ENCODE assay signal across 8 cellular contexts in the genomic region with DNA sequence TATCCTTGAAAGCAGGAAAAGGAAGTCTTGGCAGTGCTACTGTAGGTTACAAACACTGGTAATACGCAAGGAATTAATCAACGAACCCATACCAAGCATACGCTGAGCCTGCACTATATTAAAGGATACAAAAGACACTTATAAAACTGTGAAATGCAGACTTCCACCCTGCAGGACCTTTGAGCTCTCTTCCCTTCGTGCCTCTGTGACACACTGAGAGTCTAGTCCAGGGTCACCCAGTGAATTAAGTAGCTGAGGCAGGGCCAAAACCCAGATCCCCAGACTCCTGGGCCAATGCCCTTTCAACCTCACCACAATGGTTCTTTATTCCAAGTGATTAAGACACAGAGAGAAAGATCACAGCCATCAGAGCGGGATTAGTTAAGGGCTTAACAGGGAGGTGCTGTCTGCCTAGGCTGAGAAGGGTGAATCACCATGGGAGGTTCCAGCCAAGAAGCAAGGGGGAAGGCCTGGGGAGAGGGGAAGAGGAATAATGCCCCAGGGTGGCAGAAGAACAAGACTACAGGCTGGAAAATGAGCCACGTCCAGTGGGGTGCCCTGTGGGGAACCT. TPM values are rescaled to one million over a fixed set of nuclear protein-coding genes. Genes with fewer than 3 reads are reported as not detected.
DNase-seq lines count a peak whose midpoint lies in the region; ATAC-seq, FAIRE-seq and TF ChIP-seq lines count a peak whose summit lies in the region.

No MANE protein-coding gene starts in this region.

- peak; percentile 69 for FAIRE-seq in keratinocyte (lab: Jason Lieb, UNC)

- H3K4me1 ChIP-seq in keratinocyte (ENCODE audit: control insufficient read depth, extremely low read depth, insufficient read depth, low read length): peaks cover 84% of the 10 kb centered on the region
- peaks cover 6 to 100% (median 79%) of the 10 kb centered on the region in 4 donors for H3K4me1 ChIP-seq in tibial artery

- H3K9me1 ChIP-seq in keratinocyte (ENCODE audit: control insufficient read depth, extremely low read depth, insufficient read depth, low read length): peaks cover 3% of the 10 kb centered on the region

- peak overlapping the region; percentile 9 to 68 (median 43) for H3K4me3 ChIP-seq in keratinocyte (ENCODE audit: control insufficient read depth in 2 of 3, extremely low read depth in 1 of 3, insufficient read depth in 2 of 3, low read depth in 1 of 3, low read length in 3 of 3)
- H3K4me3 ChIP-seq in tibial artery: peak overlapping the region; percentile 1 to 3

- peaks cover 100% of the 10 kb centered on the region for H3K79me2 ChIP-seq in keratinocyte (ENCODE audit: control insufficient read depth, insufficient read depth, low read length)

- TF ChIP-seq CTCF in keratinocyte (optimal IDR thresholded peaks at IDR 0.05 in 1 of 3, IDR thresholded peaks at IDR 0.05 in 1 of 3, conservative IDR thresholded peaks at IDR 0.05 in 1 of 3; ENCODE audit: extremely low read depth in 1 of 3, insufficient read depth in 2 of 3, low read length in 3 of 3): peak in 1 of 3 experiments; percentile 16
- TF ChIP-seq CTCF in tibial artery (IDR thresholded peaks at IDR 0.05): no peak

- peak; percentile 89 for DNase-seq in A172 (ENCODE audit: low spot score)
- peak; percentile 96 for DNase-seq in HT-29 (ENCODE audit: low spot score)
- peak; percentile 57 for DNase-seq in amniotic stem cell (lab: John Stamatoyannopoulos, UW)
- peak; percentile 73 for DNase-seq in keratinocyte (ENCODE audit: low read depth, low spot score)
- peak; percentile 69 to 79 for DNase-seq in tibial artery
- DNase-seq in DMS79 treated with DMSO at 0.1 percent for 48 hours (lab: John Stamatoyannopoulos, UW): no peak
- no peak for DNase-seq in RPMI8226

- H2AFZ ChIP-seq in keratinocyte (ENCODE audit: control insufficient read depth, low read length): no peak overlapping the region

- peak overlapping the region; percentile 89 for H3K4me2 ChIP-seq in keratinocyte (ENCODE audit: control insufficient read depth, extremely low read depth, insufficient read depth, low read depth, low read length)

- dilution Hi-C loops in keratinocyte (cut with MboI; ENCODE audit: extremely low pct_ligation_motif_present, low sequenced_read_pairs): no loop called here

- peaks cover 22 to 74% of the 10 kb centered on the region in 2 experiments for H3K36me3 ChIP-seq in keratinocyte (ENCODE audit: control insufficient read depth in 2 of 2, extremely low read depth in 1 of 2, insufficient read depth in 2 of 2, low read length in 2 of 2)
- peaks cover 0 to 6% (median 0%) of the 10 kb centered on the region in 3 donors for H3K36me3 ChIP-seq in tibial artery

- H3K27me3 ChIP-seq in keratinocyte (ENCODE audit: control insufficient read depth, extremely low read depth, insufficient read depth, low read length) (no peaks in the 10 kb centered on the region), tibial artery (no peaks in the 10 kb centered on the region)

- peaks cover 73% of the 10 kb centered on the region for H4K20me1 ChIP-seq in keratinocyte (ENCODE audit: control insufficient read depth, extremely low read depth, insufficient read depth, low read length)

- H3K27ac ChIP-seq in keratinocyte (ENCODE audit: control insufficient read depth, insufficient read depth, low read length): peak overlapping the region; percentile 99
- H3K27ac ChIP-seq in tibial artery: peak overlapping the region; percentile 96 to 99

- H3K9me3 ChIP-seq in keratinocyte (ENCODE audit: control insufficient read depth, low read depth, low read length): no peaks in the 10 kb centered on the region
- no peaks in the 10 kb centered on the region for H3K9me3 ChIP-seq in tibial artery

- intact Hi-C loops in tibial artery (cut with DNase I; ENCODE audit: low total_unique reads): no loop called here

- ATAC-seq in GM19328 (IDR thresholded peaks at IDR 0.05; ENCODE audit: unreplicated experiment): no peak

- peak overlapping the region; percentile 99 for H3K9ac ChIP-seq in keratinocyte (ENCODE audit: control insufficient read depth, extremely low read depth, insufficient read depth, low read length)

RNA-seq across cellular contexts. Expression of a gene that starts 6.8 kb away (rescaled TPM):
- total RNA-seq in A172 (2014; rRNA removed; shearing (Covaris generic)): 4,320 and 4,475 TPM in 2 replicates
- 1,535 and 1,670 TPM in 2 replicates for total RNA-seq in HT-29 (2014; rRNA removed; shearing (Covaris generic))
- 10,132 to 15,949 TPM (median 11,017 TPM) in 3 replicates for polyA plus RNA-seq in keratinocyte
- 4,066 TPM for polyA plus RNA-seq in keratinocyte (2011; ENCODE audit: low read depth)
- 14,846 and 18,096 TPM in 2 replicates for polyA plus RNA-seq in keratinocyte (2011; cell fraction: cytosol; rRNA removed)
- polyA plus RNA-seq in keratinocyte (2011; cell fraction: nucleus; rRNA removed): 11,086 and 11,309 TPM in 2 replicates
- 4,107 and 9,800 TPM in 2 replicates for polyA plus RNA-seq in keratinocyte (2012; ENCODE audit: low replicate concordance)
- polyA minus RNA-seq in keratinocyte: 5,148 to 8,880 TPM (median 8,598 TPM) in 3 replicates
- 5,055 TPM for polyA minus RNA-seq in keratinocyte (2011; cell fraction: cytosol; rRNA and poly(A)+ RNA removed)
- 2,602 and 4,474 TPM in 2 replicates for polyA minus RNA-seq in keratinocyte (2011; cell fraction: nucleus; rRNA and poly(A)+ RNA removed)

Comparison
In these comparisons a context has a peak if more than half of its experiments do, and no peak if none do; other contexts are left out.
1. DNase-seq: peak in A172 (single experiment), HT-29 (single experiment), amniotic stem cell (single experiment), keratinocyte (single experiment) and tibial artery (2 of 2); none in DMS79 treated with DMSO at 0.1 percent for 48 hours (single experiment) and RPMI8226 (single experiment).